21 cellular contexts compared by ENCODE assay signal in genomic region chr19:14835011-14835410, GRCh38. TPM values are rescaled to one million over a fixed set of nuclear protein-coding genes. Genes with fewer than 3 reads are reported as not detected.
A peak's percentile ranks its signal among the peaks of the same experiment; 100 is the strongest.
DNase-seq lines count a peak whose midpoint lies in the region; ATAC-seq and FAIRE-seq lines count a peak whose summit lies in the region.
"Had no signal": no experiment of that assay in that cellular context is flagged by ENCODE, and none has a peak within 500 bp of the region (broad histone marks: within the 10 kb centered on the region; RNA-seq: fewer than 3 reads in every experiment).

Gene OR7A5 (minus strand): TSS chr19:14835185. CDS start chr19:14828241, 6,944 bp downstream.
Gene OR7C1 (minus strand): TSS chr19:14835185. CDS start chr19:14800136, 35,049 bp downstream.

- peaks cover 23% of the 10 kb centered on the region for H3K4me1 ChIP-seq in BLaER1
- H3K4me1 ChIP-seq: Caco-2, upper lobe of left lung had no signal

- H3K27me3 ChIP-seq in BLaER1: no peaks in the 10 kb centered on the region
- H3K27me3 ChIP-seq: upper lobe of left lung had no signal

- no peak within 1 kb of the TSS for H3K27ac ChIP-seq in BLaER1
- H3K27ac ChIP-seq: upper lobe of left lung had no signal

- no peaks in the 10 kb centered on the region for H3K36me3 ChIP-seq in BLaER1
- H3K36me3 ChIP-seq: upper lobe of left lung had no signal

- no peak for FAIRE-seq in frontal cortex (lab: Jason Lieb, UNC)
- FAIRE-seq: endothelial cell of umbilical vein had no signal

- H3K9me3 ChIP-seq in BLaER1: no peaks in the 10 kb centered on the region
- H3K9me3 ChIP-seq: upper lobe of left lung had no signal

- H3K4me2 ChIP-seq in BLaER1: peak within 1 kb of the TSS; percentile 57

- no peaks in the 10 kb centered on the region for H4K20me1 ChIP-seq in BLaER1

- no peak within 1 kb of the TSS for H3K4me3 ChIP-seq in BLaER1
- H3K4me3 ChIP-seq: upper lobe of left lung had no signal

- peak; percentile 72 for ATAC-seq in left ventricle myocardium superior
- ATAC-seq: HCT116; naive thymus-derived CD8-positive, alpha-beta T cell had no signal

- no peak within 1 kb of the TSS; the same call in 1 of the 2 replicates for H3K9ac ChIP-seq in BLaER1

- intact Hi-C loops in left ventricle myocardium superior (cut with micrococcal nuclease): no loop called here

- DNase-seq in RPMI7951 (ENCODE audit: low read depth) (peak; percentile 9), left ventricle myocardium superior (no peak), putamen (ENCODE audit: low spot score) (peak; percentile 9), SKM-1 treated with dmso at 0.1 percent for 144 hours (lab: John Stamatoyannopoulos, UW; ENCODE audit: unreplicated experiment) (no peak), SKM-1 (lab: John Stamatoyannopoulos, UW; ENCODE audit: unreplicated experiment) (no peak), frontal cortex (ENCODE audit: low spot score in 2 of 2) (no peak)
- DNase-seq in activated CD4-positive, CD25-positive, alpha-beta regulatory T cell (lab: John Stamatoyannopoulos, UW): no peak
- DNase-seq: activated CD8-positive, alpha-beta memory T cell treated with anti-CD3 and anti-CD28 coated beads for 24 hours; Caco-2; MM.1S; naive thymus-derived CD8-positive, alpha-beta T cell; NCI-H2029; NCI-H526; retina; stimulated activated CD8-positive, alpha-beta memory T cell treated with anti-CD3 and anti-CD28 coated beads, Interleukin-4, amount 100 ng/mL, for 48 hours; upper lobe of left lung had no signal

RNA-seq across cellular contexts. Expression of gene OR7A5, which starts in this region (rescaled TPM):
- total RNA-seq in RPMI7951 (2014; rRNA removed; shearing (Covaris generic)): not detected in 2 replicates
- total RNA-seq in left ventricle myocardium superior: not detected
- total RNA-seq in frontal cortex: not detected
- total RNA-seq: Caco-2; endothelial cell of umbilical vein; liver; naive thymus-derived CD8-positive, alpha-beta T cell; OCI-LY7; upper lobe of left lung had no signal

RNA-seq across cellular contexts. Expression of gene OR7C1, which starts in this region (rescaled TPM):
- under 0.01 TPM in 2 replicates for total RNA-seq in RPMI7951 (2014; rRNA removed; shearing (Covaris generic))
- total RNA-seq in left ventricle myocardium superior (not detected), frontal cortex (not detected)
- total RNA-seq: Caco-2; endothelial cell of umbilical vein; naive thymus-derived CD8-positive, alpha-beta T cell; OCI-LY7; upper lobe of left lung had no signal

Comparison
In these comparisons a context has a peak if more than half of its experiments do, and no peak if none do; other contexts are left out.
1. Peak in DNase-seq in RPMI7951; RNA of the genes that start here not detected or under 1 TPM.
2. Peak in ATAC-seq in left ventricle myocardium superior; RNA of the genes that start here not detected or under 1 TPM.